ENCODE assay signal across 35 cellular contexts in genomic region chr4:169027663-169028062, GRCh38.
"Had no signal": no experiment of that assay in that cellular context is flagged by ENCODE, and none has a peak within 500 bp of the region (broad histone marks: within the 10 kb centered on the region; RNA-seq: fewer than 3 reads in every experiment).

No MANE protein-coding gene starts in this region.

- H3K4me2 ChIP-seq: KMS-11 had no signal

- H3K36me3 ChIP-seq: MG63 had no signal

- H3K27me3 ChIP-seq: MG63 had no signal

- DNase-seq: Karpas-422, Kasumi-1, KG1, MG63, MM.1S, MV-4-11, NCI-H1048, NCI-H1092, NCI-H1092 treated with DMSO at 0.1 percent for 48 hours, NCI-H1105, NCI-H1105 treated with DMSO at 0.1 percent for 48 hours, NCI-H1417, NCI-H1417 treated with DMSO at 0.1 percent for 48 hours, NCI-H1436, NCI-H1436 treated with DMSO at 0.1 percent for 48 hours, NCI-H146, NCI-H1694, NCI-H1694 treated with DMSO at 0.1 percent for 48 hours, NCI-H187, NCI-H187 treated with DMSO at 0.1 percent for 48 hours, NCI-H1930, NCI-H2029, NCI-H2029 treated with DMSO at 0.1 percent for 48 hours, NCI-H2081, NCI-H2081 treated with DMSO at 0.1 percent for 48 hours, NCI-H2107, NCI-H2171, NCI-H2171 treated with DMSO at 0.1 percent for 48 hours, NCI-H2227 treated with DMSO at 0.1 percent for 48 hours, NCI-H226, NCI-H345, NCI-H446, NCI-H446 treated with DMSO at 0.1 percent for 48 hours, NCI-H510A had no signal

- H3K27ac ChIP-seq: KMS-11 had no signal

- H3K9ac ChIP-seq: KMS-11 had no signal

- H3K9me3 ChIP-seq: MG63 had no signal

- H3K4me3 ChIP-seq: MG63 had no signal
